Comparison of ENCODE assay signal across 12 cellular contexts in the genomic region with DNA sequence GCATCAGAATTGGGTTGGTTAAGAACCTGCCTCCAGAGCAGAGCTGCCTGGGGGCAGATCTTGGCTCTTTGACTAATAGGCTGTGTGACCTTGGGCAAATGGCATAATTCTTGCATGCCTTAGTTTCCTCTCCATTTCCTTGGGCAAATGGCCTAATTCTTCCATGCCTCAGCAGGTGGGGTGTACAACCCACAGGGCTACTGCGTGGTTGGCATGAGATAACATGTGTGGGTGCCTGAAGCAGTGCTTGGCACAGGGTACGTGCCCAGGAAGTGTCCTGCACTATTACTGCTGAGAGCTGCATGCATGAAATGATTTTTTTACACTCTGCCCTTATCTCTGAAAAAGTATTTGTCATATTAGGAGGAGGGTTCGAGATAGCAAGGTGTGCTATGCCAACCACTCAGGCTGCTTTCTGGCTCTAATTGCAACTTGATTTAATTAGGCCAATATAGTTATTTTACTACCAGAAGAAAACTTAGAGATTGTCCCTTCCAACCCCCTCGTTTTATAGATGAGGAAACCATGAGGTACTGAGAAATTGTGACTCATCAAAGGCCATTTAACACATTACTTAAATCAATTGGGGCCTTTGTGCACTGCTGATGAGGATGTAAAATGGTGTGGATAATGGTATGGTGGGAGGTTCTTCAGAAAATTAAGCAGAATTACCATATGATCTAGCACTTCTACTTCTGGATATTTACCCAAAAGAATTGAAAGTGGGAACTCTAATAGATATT.
DNase-seq lines count a peak whose midpoint lies in the region; ATAC-seq, FAIRE-seq and TF ChIP-seq lines count a peak whose summit lies in the region.
"Had no signal": no experiment of that assay in that cellular context is flagged by ENCODE, and none has a peak within 500 bp of the region (broad histone marks: within the 10 kb centered on the region; RNA-seq: fewer than 3 reads in every experiment).

No MANE protein-coding gene starts in this region.

- no peaks in the 10 kb centered on the region for H3K27me3 ChIP-seq in CD4-positive, CD25-positive, alpha-beta regulatory T cell (ENCODE audit: control insufficient read depth, insufficient read depth, low read length)
- no peaks in the 10 kb centered on the region for H3K27me3 ChIP-seq in mesenchymal stem cell (ENCODE audit: control insufficient read depth in 1 of 2, insufficient read depth in 1 of 2, low read length in 2 of 2)
- H3K27me3 ChIP-seq: BLaER1 had no signal

- no peak overlapping the region for H2BK120ac ChIP-seq in mesenchymal stem cell (ENCODE audit: low read depth, low read length)

- POLR2A ChIA-PET in HEK293 (lab: Yijun Ruan, JAX), result interaction anchor here (0.5 kb wide), 1 partner anchor 29 kb away, joined by 3 read pairs; no protein-coding TSS in a partner anchor

- no peak overlapping the region for H3K9ac ChIP-seq in mesenchymal stem cell (ENCODE audit: low read length)
- H3K9ac ChIP-seq: BLaER1 had no signal

- H3K23ac ChIP-seq in mesenchymal stem cell (ENCODE audit: low read length in 2 of 2), result peak overlapping the region in 1 of 2 experiments; percentile 92

- peak overlapping the region; percentile 57 for H4K8ac ChIP-seq in mesenchymal stem cell (ENCODE audit: low read length)

- H2BK12ac ChIP-seq in mesenchymal stem cell (ENCODE audit: low read length in 2 of 2), result peak overlapping the region in 1 of 2 experiments; percentile 48

- CTCF ChIA-PET in HEK293 (lab: Yijun Ruan, JAX), result interaction anchor here (0.6 kb wide), 1 partner anchor 78 kb away, joined by 3 read pairs; no protein-coding TSS in a partner anchor

- no peak overlapping the region for H2AFZ ChIP-seq in mesenchymal stem cell (ENCODE audit: low read depth, low read length)

- H3K4me3 ChIP-seq in CD4-positive, CD25-positive, alpha-beta regulatory T cell (ENCODE audit: low read depth, low read length), result no peak overlapping the region
- H3K4me3 ChIP-seq in HEK293 (ENCODE audit: low read depth, low read length) (no peak overlapping the region), mesenchymal stem cell (ENCODE audit: insufficient read depth in 1 of 2, low read depth in 1 of 2, low read length in 2 of 2) (peak overlapping the region in 1 of 2 experiments; percentile 35)
- H3K4me3 ChIP-seq: BLaER1, prostate gland had no signal

- H3K4me1 ChIP-seq in CD4-positive, CD25-positive, alpha-beta regulatory T cell (ENCODE audit: control insufficient read depth, insufficient read depth, low read length, poor library complexity, severe bottlenecking), result peaks cover 6% of the 10 kb centered on the region
- H3K4me1 ChIP-seq in HEK293 (ENCODE audit: control insufficient read depth, insufficient read depth, low read length), result peaks cover 8% of the 10 kb centered on the region
- peaks cover 26% of the 10 kb centered on the region for H3K4me1 ChIP-seq in mesenchymal stem cell (ENCODE audit: control insufficient read depth, insufficient read depth, low read depth, low read length)

- no peak overlapping the region for H2BK15ac ChIP-seq in mesenchymal stem cell (ENCODE audit: low read depth, poor library complexity, severe bottlenecking)

- FAIRE-seq in GM19239 (lab: Jason Lieb, UNC), result no peak

- DNase-seq in CD4-positive, CD25-positive, alpha-beta regulatory T cell, result peak in 1 of 3 donors; percentile 22
- no peak for DNase-seq in mesenchymal stem cell
- DNase-seq in KBM-7, result no peak
- no peak for DNase-seq in stimulated activated naive B cell treated with anti-CD40 and anti-IgM and Interleukin-4, amounts not matched to agents 10 μg/mL and 1 μg/mL and 100 μg/mL, for 72 hours
- DNase-seq in GM19239 (ENCODE audit: insufficient read length, low spot score), result no peak
- no peak for DNase-seq in NCI-H1436 (lab: John Stamatoyannopoulos, UW)
- DNase-seq: stimulated activated CD4-positive, alpha-beta T cell treated with anti-CD3 and anti-CD28 coated beads, Interleukin-2, amount 100 ng/mL, for 48 hours had no signal

- H3K36me3 ChIP-seq in CD4-positive, CD25-positive, alpha-beta regulatory T cell (ENCODE audit: control insufficient read depth, insufficient read depth, low read length), result peaks cover 94% of the 10 kb centered on the region
- H3K36me3 ChIP-seq in HEK293 (ENCODE audit: control insufficient read depth in 2 of 2, insufficient read depth in 1 of 2, low read length in 2 of 2) (peaks cover 0 to 7% of the 10 kb centered on the region in 2 experiments; a peak in 1 of 3 replicates), mesenchymal stem cell (ENCODE audit: control insufficient read depth in 1 of 2, insufficient read depth in 2 of 2, low read depth in 1 of 2, low read length in 2 of 2) (no peaks in the 10 kb centered on the region)
- H3K36me3 ChIP-seq: prostate gland had no signal

- peak; percentile 40 to 46 for ATAC-seq in CD4-positive, CD25-positive, alpha-beta regulatory T cell (ENCODE audit: low read depth in 2 of 2)
- ATAC-seq in stimulated activated naive B cell treated with anti-CD40 and anti-IgM and Interleukin-4, amounts not matched to agents 10 μg/mL and 1 μg/mL and 100 μg/mL, for 72 hours (replicated peaks), result no peak

- H3K4me3 Mint-ChIP-seq in CD4-positive, CD25-positive, alpha-beta regulatory T cell, result no peak overlapping the region
- peak overlapping the region; percentile 42 for H3K4me3 Mint-ChIP-seq in activated naive CD8-positive, alpha-beta T cell
- H3K4me3 Mint-ChIP-seq in stimulated activated naive B cell treated with anti-CD40 and anti-IgM and Interleukin-4, amounts not matched to agents 10 μg/mL and 1 μg/mL and 100 μg/mL, for 72 hours, result no peak overlapping the region
- H3K4me3 Mint-ChIP-seq: memory B cell had no signal

- H3K4me1 Mint-ChIP-seq in CD4-positive, CD25-positive, alpha-beta regulatory T cell, result peaks cover 19 to 44% (median 32%) of the 10 kb centered on the region in 4 donors
- peaks cover 93% of the 10 kb centered on the region for H3K4me1 Mint-ChIP-seq in activated naive CD8-positive, alpha-beta T cell (ENCODE audit: low read depth)
- H3K4me1 Mint-ChIP-seq in stimulated activated naive B cell treated with anti-CD40 and anti-IgM and Interleukin-4, amounts not matched to agents 10 μg/mL and 1 μg/mL and 100 μg/mL, for 72 hours, result peaks cover 13 to 47% of the 10 kb centered on the region in 2 donors

- H3K9me3 ChIP-seq in CD4-positive, CD25-positive, alpha-beta regulatory T cell (ENCODE audit: control insufficient read depth in 2 of 2, low read length in 2 of 2), result no peaks in the 10 kb centered on the region
- H3K9me3 ChIP-seq in HEK293 (ENCODE audit: control insufficient read depth, insufficient read depth, low read depth, low read length), result no peaks in the 10 kb centered on the region
- H3K9me3 ChIP-seq in mesenchymal stem cell (ENCODE audit: control insufficient read depth, low read length), result no peaks in the 10 kb centered on the region
- H3K9me3 ChIP-seq: prostate gland had no signal

- H3K27ac Mint-ChIP-seq in CD4-positive, CD25-positive, alpha-beta regulatory T cell, result peak overlapping the region; percentile 43 to 88 (median 86)
- peak overlapping the region; percentile 91 for H3K27ac Mint-ChIP-seq in activated naive CD8-positive, alpha-beta T cell
- no peak overlapping the region for H3K27ac Mint-ChIP-seq in stimulated activated naive B cell treated with anti-CD40 and anti-IgM and Interleukin-4, amounts not matched to agents 10 μg/mL and 1 μg/mL and 100 μg/mL, for 72 hours
- H3K27ac Mint-ChIP-seq: memory B cell had no signal

- in situ Hi-C loops in KBM-7 (cut with MboI; ENCODE audit: low pct_unique_long_range_greater_than_20kb, low sequenced_read_pairs), result no loop called here

- H3K27me3 Mint-ChIP-seq in CD4-positive, CD25-positive, alpha-beta regulatory T cell, result peaks cover 4% of the 10 kb centered on the region
- H3K27me3 Mint-ChIP-seq in activated naive CD8-positive, alpha-beta T cell, result no peaks in the 10 kb centered on the region
- no peaks in the 10 kb centered on the region for H3K27me3 Mint-ChIP-seq in stimulated activated naive B cell treated with anti-CD40 and anti-IgM and Interleukin-4, amounts not matched to agents 10 μg/mL and 1 μg/mL and 100 μg/mL, for 72 hours
- H3K27me3 Mint-ChIP-seq: memory B cell had no signal

- H2BK5ac ChIP-seq in mesenchymal stem cell (ENCODE audit: low read depth, low read length, poor library complexity, severe bottlenecking), result no peak overlapping the region

- no peak overlapping the region for H3K4me2 ChIP-seq in mesenchymal stem cell (ENCODE audit: low read length, poor library complexity, severe bottlenecking)
- H3K4me2 ChIP-seq: BLaER1 had no signal

- peak overlapping the region in 1 of 2 experiments; percentile 45 for H3K14ac ChIP-seq in mesenchymal stem cell (ENCODE audit: low read length in 2 of 2)

- H4K91ac ChIP-seq in mesenchymal stem cell (ENCODE audit: low read length), result no peak overlapping the region

- peak overlapping the region; percentile 99 for H2AK5ac ChIP-seq in mesenchymal stem cell (ENCODE audit: low read length, severe bottlenecking)

- WGBS in mesenchymal stem cell, result 97% methylated on average over 2 of the region's 4 CpGs

- H3K36me3 Mint-ChIP-seq in CD4-positive, CD25-positive, alpha-beta regulatory T cell, result peaks cover 51% of the 10 kb centered on the region
- peaks cover 42% of the 10 kb centered on the region for H3K36me3 Mint-ChIP-seq in activated naive CD8-positive, alpha-beta T cell
- H3K36me3 Mint-ChIP-seq in stimulated activated naive B cell treated with anti-CD40 and anti-IgM and Interleukin-4, amounts not matched to agents 10 μg/mL and 1 μg/mL and 100 μg/mL, for 72 hours, result no peaks in the 10 kb centered on the region
- H3K36me3 Mint-ChIP-seq: memory B cell had no signal

- no peak for TF ChIP-seq CTCF in HEK293 (tag by site-specific recombination; IDR thresholded peaks at IDR 0.05)

- no peak overlapping the region for H3K27ac ChIP-seq in CD4-positive, CD25-positive, alpha-beta regulatory T cell (ENCODE audit: insufficient read depth, low read length, poor library complexity, severe bottlenecking)
- H3K27ac ChIP-seq in HEK293 (ENCODE audit: extremely low read depth, low read depth, low read length), result no peak overlapping the region
- no peak overlapping the region for H3K27ac ChIP-seq in mesenchymal stem cell (ENCODE audit: low read length, poor library complexity, severe bottlenecking)
- H3K27ac ChIP-seq: prostate gland had no signal

- H3K18ac ChIP-seq in mesenchymal stem cell (ENCODE audit: low read depth in 1 of 2, low read length in 2 of 2), result no peak overlapping the region

- peaks cover 0 to 2% (median 0%) of the 10 kb centered on the region in 7 donors for H3K9me3 Mint-ChIP-seq in CD4-positive, CD25-positive, alpha-beta regulatory T cell
- H3K9me3 Mint-ChIP-seq in activated naive CD8-positive, alpha-beta T cell (ENCODE audit: low read depth), result no peaks in the 10 kb centered on the region
- H3K9me3 Mint-ChIP-seq in stimulated activated naive B cell treated with anti-CD40 and anti-IgM and Interleukin-4, amounts not matched to agents 10 μg/mL and 1 μg/mL and 100 μg/mL, for 72 hours, result no peaks in the 10 kb centered on the region
- H3K9me3 Mint-ChIP-seq: memory B cell had no signal

- peak overlapping the region in 1 of 2 experiments; percentile 17 for H3K4ac ChIP-seq in mesenchymal stem cell (ENCODE audit: low read depth in 1 of 2, low read length in 2 of 2)

- H3K79me1 ChIP-seq in mesenchymal stem cell (replicated peaks; ENCODE audit: low read length, poor library complexity, severe bottlenecking), result peaks cover 9% of the 10 kb centered on the region

TF ChIP-seq in HEK293, 187 proteins besides CTCF, POLR2A, EP300 and RAD21 (continues in another document):
- no peak for TF ChIP-seq ZNF221 (tag by site-specific recombination; IDR thresholded peaks at IDR 0.05; ENCODE audit: borderline replicate concordance)

Comparison
In these comparisons a context has a peak if more than half of its experiments do, and no peak if none do; other contexts are left out.
1. ATAC-seq: peak in CD4-positive, CD25-positive, alpha-beta regulatory T cell (2 of 2); none in stimulated activated naive B cell treated with anti-CD40 and anti-IgM and Interleukin-4, amounts not matched to agents 10 μg/mL and 1 μg/mL and 100 μg/mL, for 72 hours (0 of 2).